8 cellular contexts compared by ENCODE assay signal in genomic region chrX:53093748-53094583, GRCh38. TPM values are rescaled to one million over a fixed set of nuclear protein-coding genes. Genes with fewer than 3 reads are reported as not detected.
DNase-seq lines count a peak whose midpoint lies in the region; ATAC-seq, FAIRE-seq and TF ChIP-seq lines count a peak whose summit lies in the region.

Gene KANTR (plus strand): TSS chrX:53094142. CDS start chrX:53124273, 30,131 bp downstream.

- no peaks in the 10 kb centered on the region for H3K9me2 ChIP-seq in OCI-LY7 (ENCODE audit: insufficient read depth, low read length)

- FAIRE-seq in D721Med (lab: Jason Lieb, UNC): no peak

- peak within 1 kb of the TSS; percentile 78 for H3K4me3 ChIP-seq in OCI-LY7 (ENCODE audit: low read depth, low read length, poor library complexity, severe bottlenecking)
- peak within 1 kb of the TSS; percentile 67 for H3K4me3 ChIP-seq in epithelial cell of esophagus (ENCODE audit: low read length)

- H3K27ac ChIP-seq in OCI-LY7 (ENCODE audit: low read depth, low read length, poor library complexity, severe bottlenecking): peak within 1 kb of the TSS; percentile 81

- TF ChIP-seq CTCF in D721Med (IDR thresholded peaks at IDR 0.05; ENCODE audit: insufficient read depth, missing control alignments): no peak
- TF ChIP-seq CTCF in OCI-LY7 (conservative IDR thresholded peaks at IDR 0.05; ENCODE audit: low read length): peak; percentile 24; the same call in 1 of the 2 replicates
- no peak for TF ChIP-seq CTCF in epithelial cell of esophagus (IDR thresholded peaks at IDR 0.05; ENCODE audit: insufficient read depth, low read depth, low read length, missing control alignments)

- intact Hi-C loops in OCI-LY7 (cut with micrococcal nuclease; ENCODE audit: unreplicated experiment): loop anchor here (1.0 to 10.0 kb wide), 2 partner anchors 23 to 131 kb away; partner anchors contain the start of gene KDM5C

- no TSS peak for BruUV-seq in OCI-LY7 (replicated peaks; lab: Mats Ljungman, UMichigan)

- no peaks in the 10 kb centered on the region for H4K20me1 ChIP-seq in OCI-LY7 (ENCODE audit: insufficient read depth, low read length)

- no peaks in the 10 kb centered on the region for H3K36me3 ChIP-seq in OCI-LY7 (ENCODE audit: insufficient read depth, low read length)

- no peaks in the 10 kb centered on the region for H3K9me3 ChIP-seq in OCI-LY7 (ENCODE audit: low read length)

- peaks cover 9% of the 10 kb centered on the region; the same call in 1 of the 2 replicates for H3K79me2 ChIP-seq in OCI-LY7 (ENCODE audit: insufficient read depth, low read depth, low read length)

- H3K4me2 ChIP-seq in OCI-LY7 (ENCODE audit: low read length): peak within 1 kb of the TSS; percentile 98

- peak; percentile 71 for ATAC-seq in GM21515 (IDR thresholded peaks at IDR 0.05; ENCODE audit: unreplicated experiment)

- CTCF ChIA-PET in OCI-LY7 (lab: Charles Lee; ENCODE audit: unreplicated experiment): no interaction called here

- H2AFZ ChIP-seq in OCI-LY7 (ENCODE audit: low read length): peak within 1 kb of the TSS; percentile 96; the same call in 1 of the 2 replicates

- peaks cover 18% of the 10 kb centered on the region for H3K4me1 ChIP-seq in OCI-LY7 (ENCODE audit: insufficient read depth, low read length, poor library complexity, severe bottlenecking)

- POLR2A ChIA-PET in OCI-LY7 (lab: Charles Lee): interaction anchor here (0.9 to 1.0 kb wide), 2 partner anchors 22 to 28 kb away, joined by 3 to 9 read pairs; no protein-coding TSS in a partner anchor

- peak; percentile 66 for DNase-seq in D721Med (ENCODE audit: insufficient read length, low spot score)
- DNase-seq in HuH-7 (ENCODE audit: low spot score): peak; percentile 85
- DNase-seq in OCI-LY7 (ENCODE audit: low spot score): peak; percentile 94
- DNase-seq in activated T-cell treated with anti-CD3 and anti-CD28 coated beads for 4 hours: peak; percentile 59
- peak; percentile 93 for DNase-seq in epithelial cell of esophagus (ENCODE audit: low read depth)
- DNase-seq in middle frontal gyrus (ENCODE audit: extremely low spot score, low spot score): peak; percentile 76
- peak; percentile 59 for DNase-seq in stimulated activated CD8-positive, alpha-beta memory T cell treated with anti-CD3 and anti-CD28 coated beads, Interleukin-4, amount 100 ng/mL, for 24 hours (ENCODE audit: low read depth)

RNA-seq across cellular contexts. Expression of gene KANTR, which starts in this region (rescaled TPM):
- 23.2 and 28.3 TPM in 2 replicates for total RNA-seq in OCI-LY7 (2014; rRNA removed; shearing (Covaris generic))
- 26.2 and 32.9 TPM in 2 replicates for total RNA-seq in OCI-LY7 (2022)

Comparison
In these comparisons a context has a peak if more than half of its experiments do, and no peak if none do; other contexts are left out.
1. Peak in every context shown above with its lines: DNase-seq, ATAC-seq, H3K4me3 ChIP-seq and H3K27ac ChIP-seq.